ENCODE assay signal across 38 cellular contexts in the genomic region with DNA sequence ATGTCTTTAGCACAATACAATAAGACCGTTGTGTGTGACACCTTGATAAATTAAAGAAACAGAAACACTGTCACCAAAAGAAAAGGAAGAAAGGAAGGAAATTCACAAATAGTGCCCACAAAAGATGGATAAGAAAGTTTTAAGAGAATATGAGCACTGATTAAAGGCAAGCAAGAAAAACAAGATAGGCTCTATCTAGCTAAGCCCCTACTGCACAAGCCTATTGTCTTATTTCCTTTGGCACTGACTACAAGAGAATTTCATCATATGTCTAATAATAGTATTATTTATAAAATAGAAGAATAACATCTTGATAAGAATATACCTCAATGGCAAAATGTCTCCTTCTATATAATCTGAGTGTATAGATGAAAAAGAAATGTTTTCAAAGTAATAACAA.
"Had no signal": no experiment of that assay in that cellular context is flagged by ENCODE, and none has a peak within 500 bp of the region (broad histone marks: within the 10 kb centered on the region; RNA-seq: fewer than 3 reads in every experiment).

No MANE protein-coding gene starts in this region.

- H3K9me3 Mint-ChIP-seq: activated B cell treated with CpG ODN at 0.5 μM for 24 hours; activated CD4-positive, alpha-beta memory T cell treated with anti-CD3 and anti-CD28 coated beads for 36 hours; activated naive CD4-positive, alpha-beta T cell treated with anti-CD3 and anti-CD28 coated beads, Interleukin-2, amount 50 U/mL, for 24 hours; activated naive CD8-positive, alpha-beta T cell treated with anti-CD3 and anti-CD28 coated beads, Interleukin-2, amount 50 U/mL, for 24 hours; activated T-cell treated with anti-CD3 and anti-CD28 coated beads, Interleukin-2, amount 50 U/mL, for 4 hours; activated T-helper 2 cell treated with anti-CD3 and anti-CD28 coated beads, Interferon-gamma antibody, Interleukin-2, Interleukin-4, amounts not matched to agents 10 μg/mL and 5 μg/mL and 100 μg/mL, durations not matched to agents 14 hours and 24 hours and 36 hours; central memory CD8-positive, alpha-beta T cell; T-helper 1 cell treated with Interleukin-12 subunit alpha and Interleukin-12 subunit beta and Interleukin-4 antibody, amounts not matched to agents 30 μg/mL and 1 μg/mL, for 36 hours; T-helper 2 cell treated with Interferon-gamma antibody and Interleukin-4, amounts not matched to agents 5 μg/mL and 100 μg/mL, for 36 hours had no signal

- H3K4me3 ChIP-seq: ascending aorta, cardiac muscle cell had no signal

- H3K4me1 ChIP-seq: ascending aorta had no signal

- H3K27ac Mint-ChIP-seq: activated B cell treated with CpG ODN at 0.5 μM for 24 hours; activated CD4-positive, alpha-beta memory T cell treated with anti-CD3 and anti-CD28 coated beads for 36 hours; activated CD4-positive, alpha-beta T cell treated with anti-CD3 and anti-CD28 coated beads, Interleukin-2, amount 10 ng/mL, durations not matched to agents 24 days and 14 days; activated CD8-positive, alpha-beta T cell treated with anti-CD3 and anti-CD28 coated beads for 36 hours; activated naive CD4-positive, alpha-beta T cell treated with anti-CD3 and anti-CD28 coated beads, Interleukin-2, amount 10 ng/mL, durations not matched to agents 7 days and 5 days; activated naive CD4-positive, alpha-beta T cell treated with anti-CD3 and anti-CD28 coated beads, Interleukin-2, amount 50 U/mL, for 24 hours; activated naive CD8-positive, alpha-beta T cell; activated naive CD8-positive, alpha-beta T cell treated with anti-CD3 and anti-CD28 coated beads, Interleukin-2, amount 10 ng/mL, durations not matched to agents 7 days and 5 days; activated naive CD8-positive, alpha-beta T cell treated with anti-CD3 and anti-CD28 coated beads, Interleukin-2, amount 50 U/mL, for 24 hours; activated T-cell treated with anti-CD3 and anti-CD28 coated beads, Interleukin-2, amount 50 U/mL, for 72 hours; activated T-helper 2 cell treated with anti-CD3 and anti-CD28 coated beads, Interferon-gamma antibody, Interleukin-2, Interleukin-4, amounts not matched to agents 10 μg/mL and 5 μg/mL and 100 μg/mL, durations not matched to agents 14 hours and 24 hours and 36 hours; T-helper 1 cell treated with Interleukin-12 subunit alpha and Interleukin-12 subunit beta and Interleukin-4 antibody, amounts not matched to agents 30 μg/mL and 1 μg/mL, for 36 hours; T-helper 2 cell treated with Interferon-gamma antibody and Interleukin-4, amounts not matched to agents 5 μg/mL and 100 μg/mL, for 36 hours had no signal

- H3K4me3 Mint-ChIP-seq: activated B cell treated with CpG ODN at 0.5 μM for 24 hours; activated CD4-positive, alpha-beta memory T cell treated with anti-CD3 and anti-CD28 coated beads for 36 hours; activated CD4-positive, alpha-beta T cell treated with anti-CD3 and anti-CD28 coated beads, Interleukin-2, amount 10 ng/mL, durations not matched to agents 24 days and 14 days; activated CD8-positive, alpha-beta T cell treated with anti-CD3 and anti-CD28 coated beads for 36 hours; activated naive CD4-positive, alpha-beta T cell treated with anti-CD3 and anti-CD28 coated beads, Interleukin-2, amount 10 ng/mL, durations not matched to agents 7 days and 5 days; activated naive CD4-positive, alpha-beta T cell treated with anti-CD3 and anti-CD28 coated beads, Interleukin-2, amount 50 U/mL, for 24 hours; activated naive CD8-positive, alpha-beta T cell; activated naive CD8-positive, alpha-beta T cell treated with anti-CD3 and anti-CD28 coated beads, Interleukin-2, amount 10 ng/mL, durations not matched to agents 7 days and 5 days; activated naive CD8-positive, alpha-beta T cell treated with anti-CD3 and anti-CD28 coated beads, Interleukin-2, amount 50 U/mL, for 24 hours; activated T-cell treated with anti-CD3 and anti-CD28 coated beads, Interleukin-2, amount 50 U/mL, for 4 hours; activated T-cell treated with anti-CD3 and anti-CD28 coated beads, Interleukin-2, amount 50 U/mL, for 72 hours; brain; central memory CD8-positive, alpha-beta T cell; T-helper 1 cell treated with Interleukin-12 subunit alpha and Interleukin-12 subunit beta and Interleukin-4 antibody, amounts not matched to agents 30 μg/mL and 1 μg/mL, for 36 hours; T-helper 2 cell treated with Interferon-gamma antibody and Interleukin-4, amounts not matched to agents 5 μg/mL and 100 μg/mL, for 36 hours had no signal

- H3K9me3 ChIP-seq: ascending aorta had no signal

- H3K4me1 Mint-ChIP-seq: activated B cell treated with CpG ODN at 0.5 μM for 24 hours; activated CD4-positive, alpha-beta T cell treated with anti-CD3 and anti-CD28 coated beads, Interleukin-2, amount 10 ng/mL, durations not matched to agents 24 days and 14 days; activated naive CD4-positive, alpha-beta T cell treated with anti-CD3 and anti-CD28 coated beads, Interleukin-2, amount 10 ng/mL, durations not matched to agents 7 days and 5 days; activated naive CD4-positive, alpha-beta T cell treated with anti-CD3 and anti-CD28 coated beads, Interleukin-2, amount 50 U/mL, for 24 hours; activated naive CD8-positive, alpha-beta T cell treated with anti-CD3 and anti-CD28 coated beads, Interleukin-2, amount 10 ng/mL, durations not matched to agents 7 days and 5 days; activated naive CD8-positive, alpha-beta T cell treated with anti-CD3 and anti-CD28 coated beads, Interleukin-2, amount 50 U/mL, for 24 hours; central memory CD8-positive, alpha-beta T cell had no signal

- H3K27me3 Mint-ChIP-seq: activated B cell treated with CpG ODN at 0.5 μM for 24 hours; activated CD4-positive, alpha-beta memory T cell treated with anti-CD3 and anti-CD28 coated beads for 36 hours; activated CD4-positive, alpha-beta T cell treated with anti-CD3 and anti-CD28 coated beads, Interleukin-2, amount 10 ng/mL, durations not matched to agents 24 days and 14 days; activated CD8-positive, alpha-beta T cell treated with anti-CD3 and anti-CD28 coated beads for 36 hours; activated naive CD4-positive, alpha-beta T cell treated with anti-CD3 and anti-CD28 coated beads, Interleukin-2, amount 10 ng/mL, durations not matched to agents 7 days and 5 days; activated naive CD4-positive, alpha-beta T cell treated with anti-CD3 and anti-CD28 coated beads, Interleukin-2, amount 50 U/mL, for 24 hours; activated naive CD8-positive, alpha-beta T cell treated with anti-CD3 and anti-CD28 coated beads, Interleukin-2, amount 10 ng/mL, durations not matched to agents 7 days and 5 days; activated naive CD8-positive, alpha-beta T cell treated with anti-CD3 and anti-CD28 coated beads, Interleukin-2, amount 50 U/mL, for 24 hours; brain; central memory CD8-positive, alpha-beta T cell had no signal

- DNase-seq: activated B cell treated with CpG ODN at 0.5 μM for 24 hours; activated CD4-positive, alpha-beta memory T cell treated with anti-CD3 and anti-CD28 coated beads for 36 hours; activated CD4-positive, alpha-beta T cell treated with anti-CD3 and anti-CD28 coated beads for 4 hours; activated CD4-positive, alpha-beta T cell treated with anti-CD3 and anti-CD28 coated beads, Interleukin-2, amount 10 ng/mL, durations not matched to agents 24 days and 14 days; activated CD4-positive, alpha-beta T cell treated with anti-CD3 and anti-CD28 coated beads, Interleukin-2, amount 50 U/mL, for 1 hour; activated CD4-positive, alpha-beta T cell treated with anti-CD3 and anti-CD28 coated beads, Interleukin-2, amount 50 U/mL, for 4 hours; activated CD4-positive, CD25-positive, alpha-beta regulatory T cell treated with anti-CD3 and anti-CD28 coated beads, Interleukin-2, amount 50 U/mL, for 72 hours; activated CD8-positive, alpha-beta memory T cell treated with anti-CD3 and anti-CD28 coated beads, Interleukin-2, amount 50 U/mL, for 4 hours; activated CD8-positive, alpha-beta T cell treated with anti-CD3 and anti-CD28 coated beads for 36 hours; activated effector memory CD4-positive, alpha-beta T cell treated with Interleukin-2 at 50 U/mL for 16 hours; activated gamma-delta T cell; activated naive CD4-positive, alpha-beta T cell treated with anti-CD3 and anti-CD28 coated beads, Interleukin-2, amount 10 ng/mL, durations not matched to agents 7 days and 5 days; activated naive CD4-positive, alpha-beta T cell treated with Interleukin-2 at 50 U/mL for 16 hours; activated naive CD8-positive, alpha-beta T cell treated with anti-CD3 and anti-CD28 coated beads, Interleukin-2, amount 10 ng/mL, durations not matched to agents 7 days and 5 days; activated naive CD8-positive, alpha-beta T cell treated with anti-CD3 and anti-CD28 coated beads, Interleukin-2, amount 50 U/mL, for 24 hours; activated T-cell treated with anti-CD3 and anti-CD28 coated beads for 4 hours; activated T-cell treated with anti-CD3 and anti-CD28 coated beads, Interleukin-2, amount 50 U/mL, for 1 hour; activated T-cell treated with anti-CD3 and anti-CD28 coated beads, Interleukin-2, amount 50 U/mL, for 4 hours; activated T-cell treated with anti-CD3 and anti-CD28 coated beads, Interleukin-2, amount 50 U/mL, for 72 hours; amygdala; anterior cingulate cortex; caudate nucleus; SW 1271; T-helper 1 cell; T-helper 2 cell; T-helper 9 cell had no signal

- H3K27me3 ChIP-seq: ascending aorta, cardiac muscle cell had no signal

- H3K36me3 Mint-ChIP-seq: activated CD4-positive, alpha-beta memory T cell treated with anti-CD3 and anti-CD28 coated beads for 36 hours; activated naive CD4-positive, alpha-beta T cell treated with anti-CD3 and anti-CD28 coated beads, Interleukin-2, amount 10 ng/mL, durations not matched to agents 7 days and 5 days; activated naive CD4-positive, alpha-beta T cell treated with anti-CD3 and anti-CD28 coated beads, Interleukin-2, amount 50 U/mL, for 24 hours; activated naive CD8-positive, alpha-beta T cell; activated naive CD8-positive, alpha-beta T cell treated with anti-CD3 and anti-CD28 coated beads, Interleukin-2, amount 10 ng/mL, durations not matched to agents 7 days and 5 days; brain had no signal

- H3K36me3 ChIP-seq: ascending aorta, cardiac muscle cell had no signal

- FAIRE-seq: bronchial epithelial cell, TTC549 had no signal

- H3K27ac ChIP-seq: ascending aorta, cardiac muscle cell, VCaP had no signal

- ATAC-seq: activated CD8-positive, alpha-beta T cell treated with anti-CD3 and anti-CD28 coated beads for 36 hours; activated naive CD8-positive, alpha-beta T cell treated with anti-CD3 and anti-CD28 coated beads, Interleukin-2, amount 50 U/mL, for 24 hours; activated T-cell treated with anti-CD3 and anti-CD28 coated beads, Interleukin-2, amount 50 U/mL, for 4 hours; activated T-cell treated with anti-CD3 and anti-CD28 coated beads, Interleukin-2, amount 50 U/mL, for 72 hours had no signal
